ENCODE assay signal across 8 cellular contexts in the genomic region with DNA sequence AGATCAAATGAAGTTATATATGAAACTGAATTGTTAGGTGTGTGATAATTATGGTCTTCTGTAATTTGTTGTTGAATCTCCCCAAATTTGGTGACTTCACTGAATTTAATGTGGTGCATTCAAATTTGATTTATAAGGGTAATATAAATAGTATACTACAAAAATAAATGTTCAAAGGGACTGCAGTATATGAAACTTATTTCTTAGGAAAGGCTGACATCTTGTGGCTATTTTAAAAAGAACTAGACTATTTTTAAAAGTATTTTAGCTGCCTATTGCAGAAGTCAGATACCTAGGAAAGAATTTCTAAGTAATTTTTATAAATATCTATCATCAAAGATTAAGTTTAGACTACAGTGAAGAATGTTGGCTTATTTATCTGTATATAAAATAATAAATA. TPM values are rescaled to one million over a fixed set of nuclear protein-coding genes. Genes with fewer than 3 reads are reported as not detected.
A peak's percentile ranks its signal among the peaks of the same experiment; 100 is the strongest.
DNase-seq lines count a peak whose midpoint lies in the region; ATAC-seq, FAIRE-seq and TF ChIP-seq lines count a peak whose summit lies in the region.

No MANE protein-coding gene starts in this region.

- no peak for TF ChIP-seq POLR2A in HepG2 (IDR thresholded peaks at IDR 0.05; ENCODE audit: insufficient read depth in 1 of 2, low read depth in 2 of 2, low read length in 2 of 2)

- H3K27ac ChIP-seq in HepG2 (ENCODE audit: extremely low read length, insufficient read depth, low read length), result no peak overlapping the region

- intact Hi-C loops in HepG2 (cut with micrococcal nuclease; ENCODE audit: unreplicated experiment), result loop anchor here (1.0 to 10.0 kb wide), 4 partner anchors 252 to 1452 kb away; partner anchors contain the start of gene CASP7

- POLR2A ChIA-PET in HepG2 (lab: Yijun Ruan, JAX), result no interaction called here

- no peaks in the 10 kb centered on the region for H3K27me3 ChIP-seq in adipocyte (replicated peaks; ENCODE audit: control insufficient read depth, insufficient read depth, low read length)
- H3K27me3 ChIP-seq in HepG2 (ENCODE audit: control insufficient read depth in 1 of 2, insufficient read depth in 2 of 2, low read length in 2 of 2), result no peaks in the 10 kb centered on the region

- H4K20me1 ChIP-seq in HepG2 (ENCODE audit: insufficient read depth, low read length), result no peaks in the 10 kb centered on the region

- no TSS peak for BruUV-seq in HepG2 (replicated peaks; lab: Mats Ljungman, UMichigan)

- TF ChIP-seq CTCF in HepG2 (CRISPR knock-in tag; IDR thresholded peaks at IDR 0.05), result no peak

- DNase-seq in EL (peak; percentile 28), adipocyte (ENCODE audit: low read depth) (peak; percentile 81), HepG2 (ENCODE audit: low spot score) (peak; percentile 10), GM19238 (ENCODE audit: insufficient read length, low spot score) (no peak), ureter (ENCODE audit: low spot score) (no peak)
- no peak for DNase-seq in activated CD4-positive, CD25-positive, alpha-beta regulatory T cell (lab: John Stamatoyannopoulos, UW)

- H3K36me3 ChIP-seq in adipocyte (ENCODE audit: control insufficient read depth, insufficient read depth, low read length, severe bottlenecking) (no peaks in the 10 kb centered on the region), HepG2 (replicated peaks in 1 of 2; ENCODE audit: control insufficient read depth in 1 of 2, insufficient read depth in 2 of 2, low read length in 2 of 2) (no peaks in the 10 kb centered on the region)

- in situ Hi-C loops in HepG2 (cut with HindIII; ENCODE audit: extremely low pct_ligation_motif_present, low pct_unique_long_range_greater_than_20kb), result loop anchor here (25.0 kb wide), 1 partner anchor 817 kb away; no protein-coding TSS in a partner anchor

- H3K4me3 ChIP-seq in adipocyte (ENCODE audit: low read length) (no peak overlapping the region), HepG2 (replicated peaks in 1 of 3; ENCODE audit: insufficient read depth in 1 of 3, low read depth in 2 of 3, low read length in 3 of 3) (no peak overlapping the region)

- H3K4me1 ChIP-seq in adipocyte (ENCODE audit: control insufficient read depth, insufficient read depth, low read length) (no peaks in the 10 kb centered on the region), HepG2 (ENCODE audit: insufficient read depth, low read length) (no peaks in the 10 kb centered on the region)

- H2AFZ ChIP-seq in HepG2 (ENCODE audit: low read length), result no peak overlapping the region

- no peaks in the 10 kb centered on the region for H3K79me2 ChIP-seq in HepG2 (ENCODE audit: insufficient read depth, low read length)

- CTCF ChIA-PET in HepG2 (lab: Yijun Ruan, JAX; ENCODE audit: low intra/inter-chr PET ratio, low total read pairs), result interaction anchor here (1.3 to 2.4 kb wide), 3 partner anchors 252 to 826 kb away, joined by 3 to 30 read pairs (median 10); no protein-coding TSS in a partner anchor

- FAIRE-seq in HepG2 (lab: Jason Lieb, UNC), result no peak

- no peak overlapping the region for H3K9ac ChIP-seq in adipocyte (ENCODE audit: low read length)
- no peak overlapping the region for H3K9ac ChIP-seq in HepG2 (ENCODE audit: insufficient read depth, low read depth, low read length)

- TF ChIP-seq EP300 in HepG2 (IDR thresholded peaks at IDR 0.05; ENCODE audit: low read depth in 2 of 2, low read length in 2 of 2) (no peak), HepG2 (CRISPR knock-in tag; IDR thresholded peaks at IDR 0.05; ENCODE audit: borderline replicate concordance) (no peak)

- no peak overlapping the region for H3K4me2 ChIP-seq in HepG2 (ENCODE audit: low read depth, low read length)

- ATAC-seq in HG03378 (IDR thresholded peaks at IDR 0.05; ENCODE audit: unreplicated experiment), result peak; percentile 64
- ATAC-seq in HepG2, result no peak
- ATAC-seq in GM18873 (IDR thresholded peaks at IDR 0.05; ENCODE audit: low FRiP score, unreplicated experiment), result no peak

- no peak for TF ChIP-seq RAD21 in HepG2 (CRISPR knock-in tag; IDR thresholded peaks at IDR 0.05)

- H3K9me3 ChIP-seq in adipocyte (ENCODE audit: control insufficient read depth, low read length) (no peaks in the 10 kb centered on the region), HepG2 (ENCODE audit: low read length) (no peaks in the 10 kb centered on the region)

TF ChIP-seq in HepG2, 621 proteins besides CTCF, POLR2A, EP300 and RAD21:
- TF ChIP-seq SCMH1 (CRISPR knock-in tag; IDR thresholded peaks at IDR 0.05; ENCODE audit: borderline replicate concordance), result no peak
- TF ChIP-seq STAG1 (CRISPR knock-in tag; IDR thresholded peaks at IDR 0.05), result peak; percentile 61
- peak; percentile 37; the same call in 1 of the 2 replicates for TF ChIP-seq SMC3 (IDR thresholded peaks at IDR 0.05; ENCODE audit: low read length)
- no peak for TF ChIP-seq REST (IDR thresholded peaks at IDR 0.05; ENCODE audit: borderline replicate concordance in 1 of 2, low read depth in 1 of 2, low read length in 2 of 2)

RNA-seq across cellular contexts. Expression of gene ATRNL1, which starts 36.6 kb away (rescaled TPM):
- total RNA-seq in HepG2 (2016; rRNA removed; fragmentation: Illumina TruSeq; extraction: Trizol) (0.04 TPM in 1 of 2 replicates, not detected in the other), ureter (18.4 TPM)
- total RNA-seq in HepG2 (2016; cell fraction: cytosol; rRNA removed; fragmentation: Illumina TruSeq; extraction: Trizol; ENCODE audit: low read depth), result 0.20 TPM in 1 of 2 replicates, not detected in the other
- total RNA-seq in HepG2 (2016; cell fraction: insoluble cytoplasmic fraction; rRNA removed; fragmentation: Illumina TruSeq; extraction: Trizol), result not detected in 2 replicates
- 0.14 and 0.22 TPM in 2 replicates for total RNA-seq in HepG2 (2016; cell fraction: membrane; rRNA removed; fragmentation: Illumina TruSeq; extraction: Trizol)
- total RNA-seq in HepG2 (2016; cell fraction: nucleus; rRNA removed; fragmentation: Illumina TruSeq; extraction: Trizol), result not detected in 2 replicates
- 0.01 TPM in 1 of 2 replicates, not detected in the other for polyA plus RNA-seq in HepG2 (2011; rRNA removed)
- polyA plus RNA-seq in HepG2 (2011; cell fraction: cytosol; rRNA removed), result 0.03 TPM in 1 of 2 replicates, not detected in the other
- polyA plus RNA-seq in HepG2 (2011; cell fraction: nucleus; rRNA removed), result not detected in 2 replicates
- polyA plus RNA-seq in HepG2 (2012), result 0.12 TPM in 1 of 2 replicates, not detected in the other
- 0.10 TPM in 1 of 2 replicates, not detected in the other for polyA plus RNA-seq in HepG2 (2016; cell fraction: cytosol; fragmentation: Illumina TruSeq; extraction: Trizol; ENCODE audit: low read depth)
- polyA plus RNA-seq in HepG2 (2016; cell fraction: insoluble cytoplasmic fraction; fragmentation: Illumina TruSeq; extraction: Trizol; ENCODE audit: low read depth), result not detected in 2 replicates
- polyA plus RNA-seq in HepG2 (2016; cell fraction: membrane; fragmentation: Illumina TruSeq; extraction: Trizol; ENCODE audit: low read depth), result not detected in 2 replicates
- polyA plus RNA-seq in HepG2 (2016; cell fraction: nucleus; fragmentation: Illumina TruSeq; extraction: Trizol; ENCODE audit: insufficient read depth, low read depth), result not detected in 2 replicates
- 0.02 TPM in 1 of 2 replicates, not detected in the other for polyA minus RNA-seq in HepG2 (2011; rRNA and poly(A)+ RNA removed; ENCODE audit: low replicate concordance)
- not detected in 2 replicates for polyA minus RNA-seq in HepG2 (2011; cell fraction: cytosol; rRNA and poly(A)+ RNA removed)
- 0.37 and 1.2 TPM in 2 replicates for polyA minus RNA-seq in HepG2 (2011; cell fraction: nucleus; rRNA and poly(A)+ RNA removed)

Comparison
In these comparisons a context has a peak if more than half of its experiments do, and no peak if none do; other contexts are left out.
1. DNase-seq: peak in EL (single experiment), adipocyte (single experiment) and HepG2 (single experiment); none in GM19238 (single experiment), activated CD4-positive, CD25-positive, alpha-beta regulatory T cell (0 of 4) and ureter (single experiment).
2. RNA of gene ATRNL1, which starts 36.6 kb away (total RNA-seq): 18.4 TPM in ureter (single experiment); 0.04 to 0.22 TPM in HepG2; every median in the first group is over 10 times any median in the second.